Comparison of ENCODE assay signal across 27 cellular contexts in the genomic region with DNA sequence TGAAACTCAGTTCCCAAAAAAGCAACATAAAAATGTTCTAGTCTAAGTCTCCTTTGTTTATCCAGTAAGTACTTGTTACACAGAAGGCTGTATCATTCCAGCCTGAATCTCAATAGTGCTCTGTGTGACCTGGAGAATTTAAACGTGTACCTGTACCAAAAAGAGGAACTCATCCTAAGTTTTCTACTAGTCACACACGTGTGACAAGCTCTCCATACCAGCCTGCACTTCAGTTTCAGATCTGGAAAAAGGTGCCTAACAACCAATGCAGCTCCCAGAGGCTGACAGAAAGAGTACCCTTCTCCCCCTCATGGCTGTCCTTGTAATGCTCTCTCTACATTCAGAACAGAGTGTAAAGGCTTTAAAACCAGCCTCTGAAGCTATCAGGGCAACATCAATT. TPM values are rescaled to one million over a fixed set of nuclear protein-coding genes. Genes with fewer than 3 reads are reported as not detected.
DNase-seq lines count a peak whose midpoint lies in the region; ATAC-seq, FAIRE-seq and TF ChIP-seq lines count a peak whose summit lies in the region.
"Had no signal": no experiment of that assay in that cellular context is flagged by ENCODE, and none has a peak within 500 bp of the region (broad histone marks: within the 10 kb centered on the region; RNA-seq: fewer than 3 reads in every experiment).

No MANE protein-coding gene starts in this region.

- H3K9ac ChIP-seq in neural progenitor cell, result no peak overlapping the region

- H2AFZ ChIP-seq in neural progenitor cell (replicated peaks), result peak overlapping the region; percentile 77

- H3K4me2 ChIP-seq in neural progenitor cell, result no peak overlapping the region

- no peaks in the 10 kb centered on the region for H3K79me2 ChIP-seq in neural progenitor cell (ENCODE audit: low read depth)

- no peaks in the 10 kb centered on the region for H3K4me1 ChIP-seq in neural progenitor cell

- H3K27ac ChIP-seq in caudate nucleus (ENCODE audit: low read depth, low read length) (peak overlapping the region; percentile 18), neural progenitor cell (no peak overlapping the region)
- H3K27ac ChIP-seq: 22Rv1, C4-2B, RWPE1 had no signal

- no peak overlapping the region for H3K4me3 ChIP-seq in neural progenitor cell
- H3K4me3 ChIP-seq: GM12878 had no signal

- ATAC-seq in HG03442 (IDR thresholded peaks at IDR 0.05; ENCODE audit: unreplicated experiment), result no peak
- no peak for ATAC-seq in HG03196 (IDR thresholded peaks at IDR 0.05; ENCODE audit: unreplicated experiment)
- ATAC-seq: CD8-positive, alpha-beta T cell; GM12878 had no signal

- H3K9me3 Mint-ChIP-seq in neural progenitor cell, result no peaks in the 10 kb centered on the region
- H3K9me3 Mint-ChIP-seq: CD8-positive, alpha-beta T cell had no signal

- no peak overlapping the region for H3K4me3 Mint-ChIP-seq in neural progenitor cell
- H3K4me3 Mint-ChIP-seq: B cell; CD8-positive, alpha-beta T cell had no signal

- H3K27ac Mint-ChIP-seq in neural progenitor cell, result no peak overlapping the region
- H3K27ac Mint-ChIP-seq: B cell; CD8-positive, alpha-beta T cell had no signal

- FAIRE-seq in G401.6 (lab: Jason Lieb, UNC), result peak; percentile 19
- FAIRE-seq: GM12878, H1 had no signal

- peak; percentile 19 for DNase-seq in OCI-M1 (lab: John Stamatoyannopoulos, UW)
- no peak for DNase-seq in caudate nucleus (lab: John Stamatoyannopoulos, UW)
- DNase-seq in neural progenitor cell (ENCODE audit: low spot score), result no peak
- DNase-seq in NCI-H526 (lab: John Stamatoyannopoulos, UW), result no peak
- no peak for DNase-seq in activated naive CD4-positive, alpha-beta T cell treated with anti-CD3 and anti-CD28 coated beads, Interleukin-2, amount 50 U/mL, for 16 hours
- DNase-seq: Caco-2; CD8-positive, alpha-beta T cell; GDM1; HCEC 1CT; KG1; NCI-H1048; NCI-H1417; NCI-H1694; NCI-H2029 treated with DMSO at 0.1 percent for 48 hours; NCI-H345; NCI-H510A treated with DMSO at 0.1 percent for 48 hours; NCI-H82; SHP77 had no signal

- no peaks in the 10 kb centered on the region for H3F3A ChIP-seq in neural progenitor cell (ENCODE audit: low read depth)

- peaks cover 37% of the 10 kb centered on the region for H3K4me1 Mint-ChIP-seq in neural progenitor cell

- no peaks in the 10 kb centered on the region for H3K27me3 ChIP-seq in neural progenitor cell

- TF ChIP-seq CTCF in neural progenitor cell (IDR thresholded peaks at IDR 0.05), result no peak

- peaks cover 1% of the 10 kb centered on the region for H3K36me3 Mint-ChIP-seq in neural progenitor cell
- H3K36me3 Mint-ChIP-seq: CD8-positive, alpha-beta T cell had no signal

- no peaks in the 10 kb centered on the region for H3K9me3 ChIP-seq in neural progenitor cell (ENCODE audit: low read depth)
- H3K9me3 ChIP-seq: Caco-2 had no signal

- no peaks in the 10 kb centered on the region for H3K36me3 ChIP-seq in neural progenitor cell

- peaks cover 4% of the 10 kb centered on the region for H3K27me3 Mint-ChIP-seq in neural progenitor cell (ENCODE audit: insufficient read depth, low read depth)

- H4K20me1 ChIP-seq in neural progenitor cell (ENCODE audit: low read depth), result no peaks in the 10 kb centered on the region

RNA-seq across cellular contexts. Expression of gene PPM1H, which starts 27.4 kb away (rescaled TPM):
- 3.5 and 4.6 TPM in 2 replicates for total RNA-seq in neural progenitor cell (ENCODE audit: low replicate concordance)
- total RNA-seq: B cell; CD8-positive, alpha-beta T cell had no signal
